Comparison of ENCODE assay signal across 8 cellular contexts in the genomic region with DNA sequence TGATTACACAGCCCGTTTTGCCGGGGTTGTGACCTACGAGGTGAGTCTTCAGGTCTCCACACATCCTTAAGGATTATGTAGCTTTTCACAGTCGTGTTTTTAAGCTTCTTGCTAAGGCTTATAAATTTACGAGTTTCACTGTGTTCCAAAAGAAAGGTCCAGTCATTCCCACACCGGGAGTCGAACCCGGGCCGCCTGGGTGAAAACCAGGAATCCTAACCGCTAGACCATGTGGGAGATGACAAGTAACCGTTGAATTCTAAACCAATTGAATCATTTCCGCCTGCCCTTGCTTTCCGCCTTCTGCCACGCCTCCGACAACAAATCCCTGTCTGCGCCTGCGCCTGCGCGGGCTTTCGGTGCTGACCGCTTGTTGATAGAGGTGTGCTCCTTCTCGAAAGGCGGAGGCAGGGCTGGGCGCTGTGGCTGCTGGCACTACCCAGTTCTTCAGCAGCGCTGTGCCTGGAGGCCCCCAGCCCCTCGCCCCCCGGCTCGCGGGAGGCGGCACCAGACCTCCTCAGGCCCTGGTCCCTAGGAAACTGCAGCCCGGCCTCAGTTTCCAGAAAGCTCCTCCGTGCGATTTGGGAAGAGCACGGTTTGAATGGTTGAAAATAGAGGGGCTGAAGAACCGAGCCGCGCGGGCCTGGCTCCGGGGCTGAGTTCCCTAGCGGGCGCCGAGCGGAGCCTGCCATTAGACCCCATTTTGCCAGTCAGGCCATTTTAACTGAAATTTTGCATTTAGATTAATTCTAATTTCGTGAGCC.
A peak's percentile ranks its signal among the peaks of the same experiment; 100 is the strongest.
DNase-seq lines count a peak whose midpoint lies in the region; ATAC-seq, FAIRE-seq and TF ChIP-seq lines count a peak whose summit lies in the region.

No MANE protein-coding gene starts in this region.

- intact Hi-C loops in adrenal gland (cut with DNase I): no loop called here
- intact Hi-C loops in cardiac septum (cut with DNase I): no loop called here
- intact Hi-C loops in pancreas (cut with DNase I): no loop called here
- intact Hi-C loops in thyroid gland (cut with DNase I): no loop called here

- peak; percentile 88 for FAIRE-seq in pancreas (lab: Jason Lieb, UNC)

- H3K9me3 ChIP-seq in adrenal gland (replicated peaks in 1 of 3) (no peaks in the 10 kb centered on the region), pancreas (no peaks in the 10 kb centered on the region), thyroid gland (no peaks in the 10 kb centered on the region)

- H3K36me3 ChIP-seq in adrenal gland (replicated peaks in 1 of 2): no peaks in the 10 kb centered on the region
- no peaks in the 10 kb centered on the region for H3K36me3 ChIP-seq in pancreas
- H3K36me3 ChIP-seq in thyroid gland: no peaks in the 10 kb centered on the region

- H3K4me1 ChIP-seq in adrenal gland (replicated peaks in 1 of 2) (peaks cover 0 to 8% of the 10 kb centered on the region in 2 donors), pancreas (peaks cover 0 to 6% (median 0%) of the 10 kb centered on the region in 3 donors), thyroid gland (no peaks in the 10 kb centered on the region)

- DNase-seq in GM04504 (ENCODE audit: low read depth) (peak; percentile 88), NCI-H1105 (lab: John Stamatoyannopoulos, UW) (peak; percentile 80), SW480 (ENCODE audit: low spot score) (peak; percentile 93), adrenal gland (peak; percentile 97 to 99 (median 97)), cardiac septum (ENCODE audit: low spot score) (peak; percentile 96), pancreas (peak; percentile 97 to 100 (median 98)), thyroid gland (peak; percentile 97 to 98)

- ATAC-seq in HG02588 (IDR thresholded peaks at IDR 0.05; ENCODE audit: unreplicated experiment): peak; percentile 96
- ATAC-seq in pancreas: peak; percentile 97 to 99 (median 98)

- WGBS in adrenal gland, 4 donors: 0 to 1% (median 1%) methylated on average over 21 to 44 of the region's 44 CpGs
- WGBS in pancreas, 2 donors: 0 to 1% methylated on average over 44 of the region's 44 CpGs
- 1% methylated on average over 29 to 34 of the region's 44 CpGs for WGBS in thyroid gland, 2 donors

- H3K27ac ChIP-seq in adrenal gland (peak overlapping the region; percentile 68 to 96 (median 89)), pancreas (peak overlapping the region; percentile 76 to 97 (median 94)), thyroid gland (peak overlapping the region; percentile 58 to 95 (median 93))

- no peaks in the 10 kb centered on the region for H3K27me3 ChIP-seq in adrenal gland
- no peaks in the 10 kb centered on the region for H3K27me3 ChIP-seq in pancreas
- H3K27me3 ChIP-seq in thyroid gland: no peaks in the 10 kb centered on the region

- TF ChIP-seq POLR2A in adrenal gland (IDR thresholded peaks at IDR 0.05): peak; percentile 82 to 98
- TF ChIP-seq POLR2A in thyroid gland (IDR thresholded peaks at IDR 0.05): peak; percentile 68 to 98

- H3K4me3 ChIP-seq in adrenal gland (peak overlapping the region; percentile 62 to 90 (median 70)), pancreas (peak overlapping the region; percentile 33 to 80 (median 64)), thyroid gland (replicated peaks in 1 of 3) (peak overlapping the region in 2 of 3 donors; percentile 44 to 47)

- peak in 3 of 6 experiments; percentile 8 to 19 (median 12) for TF ChIP-seq CTCF in adrenal gland (IDR thresholded peaks at IDR 0.05)
- TF ChIP-seq CTCF in pancreas (IDR thresholded peaks at IDR 0.05): no peak
- no peak for TF ChIP-seq CTCF in thyroid gland (IDR thresholded peaks at IDR 0.05)

Comparison
In these comparisons a context has a peak if more than half of its experiments do, and no peak if none do; other contexts are left out.
1. Peak in every context shown above with its lines: DNase-seq, ATAC-seq, H3K4me3 ChIP-seq and H3K27ac ChIP-seq.